Comparison of ENCODE assay signal across 11 cellular contexts in the genomic region with DNA sequence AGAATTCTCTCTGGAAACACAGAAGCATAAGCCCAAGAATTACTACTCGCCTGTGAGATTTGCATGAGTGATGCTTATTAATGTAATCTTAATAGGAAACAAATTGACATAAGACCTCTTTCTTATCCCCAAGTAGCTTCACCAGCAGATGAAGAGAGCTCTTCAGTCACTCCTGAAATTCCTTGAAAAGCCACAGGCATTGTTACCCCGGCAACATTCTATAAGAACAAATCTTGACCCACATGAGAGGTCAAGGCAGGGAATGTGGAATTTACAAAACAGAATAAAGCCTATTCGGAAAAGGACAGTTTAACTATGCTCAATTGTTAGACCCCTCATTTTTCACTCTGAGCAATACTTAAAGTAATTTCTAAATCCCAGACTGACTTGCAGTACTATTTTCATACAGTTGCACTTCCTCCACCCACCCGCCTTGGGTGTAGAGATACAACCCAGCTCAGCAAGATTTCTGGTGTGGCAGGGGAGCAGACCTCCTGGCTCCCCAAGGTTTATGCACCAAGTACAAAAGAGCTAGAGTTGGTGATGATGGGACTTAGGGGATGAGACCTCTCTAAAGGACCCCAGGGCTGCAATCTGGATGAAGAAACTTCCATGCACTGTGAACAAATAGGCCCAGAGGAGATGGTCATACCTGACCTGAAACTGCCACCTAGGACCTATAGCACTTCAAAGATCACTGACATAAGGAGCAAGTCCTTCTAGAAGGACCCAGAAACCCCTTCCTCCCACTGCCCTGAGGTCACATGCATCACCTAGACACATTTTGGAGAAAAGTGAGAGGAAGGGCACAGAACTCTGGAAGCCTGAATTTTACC.
A peak's percentile ranks its signal among the peaks of the same experiment; 100 is the strongest.
DNase-seq lines count a peak whose midpoint lies in the region; ATAC-seq, FAIRE-seq and TF ChIP-seq lines count a peak whose summit lies in the region.
"Had no signal": no experiment of that assay in that cellular context is flagged by ENCODE, and none has a peak within 500 bp of the region (broad histone marks: within the 10 kb centered on the region; RNA-seq: fewer than 3 reads in every experiment).

No MANE protein-coding gene starts in this region.

- DNase-seq in GM12891 (ENCODE audit: insufficient read length, low spot score), result no peak
- DNase-seq in astrocyte of the hippocampus (ENCODE audit: low read depth, low spot score), result peak; percentile 56
- no peak for DNase-seq in NCI-H1436 (lab: John Stamatoyannopoulos, UW)
- DNase-seq in cerebellar cortex (ENCODE audit: low spot score), result no peak
- no peak for DNase-seq in NCI-H1092 treated with DMSO at 0.1 percent for 48 hours (lab: John Stamatoyannopoulos, UW)
- DNase-seq in coronary artery (ENCODE audit: low spot score), result no peak
- DNase-seq: NCI-H1092; stimulated activated CD4-positive, alpha-beta T cell treated with anti-CD3 and anti-CD28 coated beads, Interleukin-12 subunit alpha, Interleukin-12 subunit beta, amount 100 ng/mL, for 4 hours; T-helper 1 cell had no signal

- no peak overlapping the region for H3K27ac ChIP-seq in coronary artery

- peak; percentile 77 for FAIRE-seq in GM12891 (lab: Jason Lieb, UNC)

- H3K4me3 ChIP-seq in coronary artery, result no peak overlapping the region

- ATAC-seq in GM21367 (IDR thresholded peaks at IDR 0.05; ENCODE audit: unreplicated experiment) (peak; percentile 97), HG03135 (IDR thresholded peaks at IDR 0.05; ENCODE audit: unreplicated experiment) (peak; percentile 79)

- TF ChIP-seq CTCF in coronary artery (IDR thresholded peaks at IDR 0.05), result no peak

- no peak for TF ChIP-seq POLR2A in GM12891 (IDR thresholded peaks at IDR 0.05; ENCODE audit: low read depth, low read length)

TF ChIP-seq in GM12891, 5 proteins besides CTCF, POLR2A, EP300 and RAD21:
- TF ChIP-seq SPI1 (IDR thresholded peaks at IDR 0.05; ENCODE audit: low read depth, low read length) (peak; percentile 85), POU2F2 (IDR thresholded peaks at IDR 0.05; ENCODE audit: low read depth, low read length) (no peak)
